In genomic region chr12:130960787-130961186, GRCh38 we compare ENCODE assay signal across 17 cellular contexts. TPM values are rescaled to one million over a fixed set of nuclear protein-coding genes. Genes with fewer than 3 reads are reported as not detected.
DNase-seq lines count a peak whose midpoint lies in the region; ATAC-seq and TF ChIP-seq lines count a peak whose summit lies in the region.
"Had no signal": no experiment of that assay in that cellular context is flagged by ENCODE, and none has a peak within 500 bp of the region (broad histone marks: within the 10 kb centered on the region; RNA-seq: fewer than 3 reads in every experiment).

No MANE protein-coding gene starts in this region.

- H3K36me3 ChIP-seq in heart left ventricle, result peaks cover 0 to 20% (median 0%) of the 10 kb centered on the region in 9 donors
- H3K36me3 ChIP-seq in trophoblast cell (ENCODE audit: control insufficient read depth in 1 of 2, insufficient read depth in 2 of 2, low read length in 2 of 2), result no peaks in the 10 kb centered on the region
- peaks cover 6 to 7% of the 10 kb centered on the region in 2 donors for H3K36me3 ChIP-seq in stomach smooth muscle (ENCODE audit: control insufficient read depth in 2 of 2, insufficient read depth in 2 of 2, low read length in 2 of 2)

- H3K9ac ChIP-seq in trophoblast cell (ENCODE audit: low read length) (peak overlapping the region; percentile 45), stomach smooth muscle (ENCODE audit: low read length in 2 of 2) (no peak overlapping the region)

- intact Hi-C loops in heart left ventricle (cut with DNase I), result loop anchor here in 1 of 10 donors (2.0 kb wide), 1 partner anchor 46 kb away; no protein-coding TSS in a partner anchor
- intact Hi-C loops in Right ventricle myocardium inferior (cut with DNase I), result no loop called here
- intact Hi-C loops in right cardiac atrium (cut with DNase I), result no loop called here
- intact Hi-C loops in cardiac septum (cut with DNase I), result no loop called here

- no peak overlapping the region for H3K4ac ChIP-seq in trophoblast cell (ENCODE audit: low read depth, low read length)

- H4K12ac ChIP-seq in trophoblast cell (ENCODE audit: low read depth, low read length), result no peak overlapping the region

- H3K27me3 ChIP-seq in heart left ventricle (no peaks in the 10 kb centered on the region), right cardiac atrium (ENCODE audit: control insufficient read depth, insufficient read depth) (no peaks in the 10 kb centered on the region), trophoblast cell (ENCODE audit: insufficient read depth, low read length) (no peaks in the 10 kb centered on the region), stomach smooth muscle (ENCODE audit: control insufficient read depth in 1 of 2, insufficient read depth in 2 of 2, low read length in 2 of 2) (no peaks in the 10 kb centered on the region)

- ATAC-seq in heart left ventricle (no peak), Right ventricle myocardium inferior (no peak), right cardiac atrium (no peak)
- no peak for ATAC-seq in stimulated activated naive CD8-positive, alpha-beta T cell treated with anti-CD3 and anti-CD28 coated beads, Interleukin-15, Interleukin-2, amounts not matched to agents 100 U/mL and 50 U/mL, for 24 hours
- ATAC-seq: A549, GM23338 had no signal

- TF ChIP-seq POLR2A in heart left ventricle (IDR thresholded peaks at IDR 0.05), result no peak

- no peaks in the 10 kb centered on the region for H3K79me1 ChIP-seq in trophoblast cell (ENCODE audit: low read length)

- no peak overlapping the region for H2BK5ac ChIP-seq in trophoblast cell (ENCODE audit: low read depth, low read length, poor library complexity)

- H2AK5ac ChIP-seq in trophoblast cell (ENCODE audit: low read length), result no peak overlapping the region

- H4K91ac ChIP-seq in trophoblast cell (ENCODE audit: low read depth, low read length), result no peak overlapping the region

- no peak overlapping the region for H3K14ac ChIP-seq in trophoblast cell (ENCODE audit: low read length)

- DNase-seq in heart left ventricle (no peak), Right ventricle myocardium inferior (ENCODE audit: missing footprints) (no peak), right cardiac atrium (no peak), cardiac septum (ENCODE audit: low spot score) (no peak), trophoblast cell (no peak), NCI-H524 (lab: John Stamatoyannopoulos, UW) (no peak)
- DNase-seq in stimulated activated naive CD8-positive, alpha-beta T cell treated with anti-CD3 and anti-CD28 coated beads, Interleukin-15, Interleukin-2, amounts not matched to agents 100 U/mL and 50 U/mL, for 24 hours, result no peak
- DNase-seq: AML-193; Caco-2; CD4-positive, alpha-beta T cell; HCEC 1CT had no signal

- H3K4me2 ChIP-seq in trophoblast cell (ENCODE audit: low read length), result no peak overlapping the region
- H3K4me2 ChIP-seq: A549, GM23338 had no signal

- no peak overlapping the region for H2BK120ac ChIP-seq in trophoblast cell (ENCODE audit: insufficient read depth, low read length, poor library complexity)

- H3K4me3 ChIP-seq in heart left ventricle (no peak overlapping the region), right cardiac atrium (ENCODE audit: low read length) (no peak overlapping the region), trophoblast cell (ENCODE audit: low read depth, low read length) (no peak overlapping the region), stomach smooth muscle (ENCODE audit: low read length in 2 of 2) (no peak overlapping the region)
- H3K4me3 ChIP-seq: A549, GM23338 had no signal

- H3K9me3 ChIP-seq in heart left ventricle, result no peaks in the 10 kb centered on the region
- no peaks in the 10 kb centered on the region for H3K9me3 ChIP-seq in right cardiac atrium (ENCODE audit: control insufficient read depth, low read length)
- H3K9me3 ChIP-seq in trophoblast cell (ENCODE audit: insufficient read depth, low read depth, low read length), result peaks cover 8% of the 10 kb centered on the region
- H3K9me3 ChIP-seq in stomach smooth muscle (ENCODE audit: control insufficient read depth in 2 of 2, low read length in 2 of 2), result no peaks in the 10 kb centered on the region
- H3K9me3 ChIP-seq: A549, Caco-2 had no signal

- H2AFZ ChIP-seq in trophoblast cell (ENCODE audit: insufficient read depth, low read length, poor library complexity), result no peak overlapping the region
- H2AFZ ChIP-seq: GM23338 had no signal

- H3K18ac ChIP-seq in trophoblast cell (ENCODE audit: low read length), result no peak overlapping the region

- 81 to 89% (median 84%) methylated on average over 8 of the region's 8 CpGs for WGBS in heart left ventricle, 4 donors
- 69% methylated on average over 8 of the region's 8 CpGs for WGBS in right cardiac atrium
- WGBS in trophoblast cell (ENCODE audit: extremely low coverage, insufficient coverage, insufficient read length), result no CpG with 5 or more reads among the region's 8 CpGs

- H4K8ac ChIP-seq in trophoblast cell (ENCODE audit: low read depth, low read length), result no peak overlapping the region

- H3K4me1 ChIP-seq in heart left ventricle (peaks cover 0 to 60% (median 11%) of the 10 kb centered on the region in 12 donors), right cardiac atrium (ENCODE audit: control insufficient read depth, insufficient read depth, low read length) (peaks cover 2% of the 10 kb centered on the region), trophoblast cell (ENCODE audit: control insufficient read depth in 1 of 2, insufficient read depth in 2 of 2, low read length in 2 of 2) (no peaks in the 10 kb centered on the region), stomach smooth muscle (ENCODE audit: control insufficient read depth, insufficient read depth, low read length) (peaks cover 30% of the 10 kb centered on the region)
- H3K4me1 ChIP-seq: A549, Caco-2 had no signal

- no peak overlapping the region for H3K23ac ChIP-seq in trophoblast cell (ENCODE audit: low read length)

- no peak for TF ChIP-seq CTCF in heart left ventricle (IDR thresholded peaks at IDR 0.05)

- no peaks in the 10 kb centered on the region for H3K79me2 ChIP-seq in trophoblast cell (ENCODE audit: control insufficient read depth, insufficient read depth, low read length, poor library complexity)

- H2BK12ac ChIP-seq in trophoblast cell (ENCODE audit: low read length), result no peak overlapping the region

- peak overlapping the region in 10 of 12 donors; percentile 14 to 86 (median 66) for H3K27ac ChIP-seq in heart left ventricle
- H3K27ac ChIP-seq in right cardiac atrium (ENCODE audit: low read length), result peak overlapping the region; percentile 1
- H3K27ac ChIP-seq in trophoblast cell (ENCODE audit: low read depth, low read length), result no peak overlapping the region
- peak overlapping the region; percentile 76 for H3K27ac ChIP-seq in stomach smooth muscle (ENCODE audit: low read length)
- H3K27ac ChIP-seq: 22Rv1, A549, C4-2B had no signal

RNA-seq across cellular contexts. Expression of gene ADGRD1, which starts 7.1 kb away (rescaled TPM):
- total RNA-seq in heart left ventricle (100 to 1,000 TPM in 2 of 9 donors, 10 to 100 TPM in 7; 36.3 to 109 (median 75.1) TPM), Right ventricle myocardium inferior (89.1 TPM), right cardiac atrium (100 to 1,000 TPM; 188 to 386 (median 239) TPM), cardiac septum (54.6 TPM)
- polyA plus RNA-seq in heart left ventricle (10 to 100 TPM; 22.7 to 25.7 TPM), right cardiac atrium (50.0 TPM)
- polyA plus RNA-seq in trophoblast cell (2013), result 0.36 and 0.76 TPM in 2 replicates
- total RNA-seq: HT-29 had no signal
- polyA plus RNA-seq: GM23338 had no signal
